2 cellular contexts compared by ENCODE assay signal in the genomic region with DNA sequence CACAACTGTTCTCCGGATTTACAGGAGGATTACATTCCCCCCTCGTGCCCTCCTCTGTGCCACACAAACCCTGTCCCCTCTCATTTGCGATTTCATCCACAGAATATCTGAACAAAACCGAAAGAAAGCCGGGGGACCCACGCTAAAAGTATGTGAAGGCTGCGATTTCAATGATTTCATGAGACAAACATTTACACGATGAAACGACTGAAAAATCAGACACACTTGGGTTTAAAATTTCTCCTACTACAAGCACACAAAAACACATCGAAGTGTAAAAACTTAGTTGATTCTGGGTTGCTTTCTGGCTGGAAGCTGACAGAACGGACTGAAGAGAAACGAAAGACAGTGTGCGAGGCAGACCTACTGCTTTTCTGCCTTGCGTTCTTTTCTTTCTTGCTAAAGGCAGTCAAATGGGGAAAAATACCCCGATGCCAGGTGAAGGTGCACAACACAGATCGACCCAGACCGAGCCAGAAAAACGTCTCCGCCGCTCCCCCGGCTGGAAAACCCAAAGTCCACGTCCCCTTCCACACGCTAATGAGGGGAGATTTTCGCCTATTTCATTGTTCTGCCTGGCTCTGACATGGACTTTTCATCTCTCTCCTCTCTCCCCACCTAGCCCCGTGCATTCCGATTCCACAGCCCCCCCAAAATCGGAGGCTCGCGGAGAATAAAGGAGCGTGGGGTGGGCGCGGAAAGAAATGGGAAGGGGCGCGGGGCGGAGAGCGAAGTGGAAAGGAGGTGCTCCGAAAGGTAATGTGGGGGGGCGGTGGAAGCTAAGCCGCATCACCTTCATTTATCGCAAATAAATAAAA.
TF ChIP-seq lines count a peak whose summit lies in the region.

No MANE protein-coding gene starts in this region.

TF ChIP-seq in HEK293, 187 proteins besides CTCF, POLR2A, EP300 and RAD21 (continues in another document):
- TF ChIP-seq SCRT2 (tag by site-specific recombination; IDR thresholded peaks at IDR 0.05) (no peak), KLF10 (tag by site-specific recombination; IDR thresholded peaks at IDR 0.05) (no peak), ZNF776 (tag by site-specific recombination; IDR thresholded peaks at IDR 0.05; ENCODE audit: borderline replicate concordance) (no peak), YY2 (tag by site-specific recombination; IDR thresholded peaks at IDR 0.05) (no peak), SP3 (tag by site-specific recombination; IDR thresholded peaks at IDR 0.05) (no peak), ZNF366 (tag by site-specific recombination; conservative IDR thresholded peaks at IDR 0.05) (peak; percentile 35; the same call in 1 of the 2 replicates), HOXC10 (CRISPR knock-in tag; IDR thresholded peaks at IDR 0.05) (no peak), ZNF138 (tag by site-specific recombination; IDR thresholded peaks at IDR 0.05; ENCODE audit: borderline replicate concordance) (no peak), ZNF433 (tag by site-specific recombination; IDR thresholded peaks at IDR 0.05; ENCODE audit: low read depth) (no peak), ZNF404 (tag by site-specific recombination; IDR thresholded peaks at IDR 0.05) (no peak), ZSCAN23 (tag by site-specific recombination; IDR thresholded peaks at IDR 0.05) (no peak), ZNF16 (tag by site-specific recombination; IDR thresholded peaks at IDR 0.05; ENCODE audit: low read depth) (no peak), PRDM1 (tag by site-specific recombination; IDR thresholded peaks at IDR 0.05) (peak; percentile 5; the same call in 1 of the 2 replicates), GLIS1 (tag by site-specific recombination; IDR thresholded peaks at IDR 0.05) (no peak), ZNF155 (tag by site-specific recombination; IDR thresholded peaks at IDR 0.05) (no peak)
- TF ChIP-seq, protein P1, sequence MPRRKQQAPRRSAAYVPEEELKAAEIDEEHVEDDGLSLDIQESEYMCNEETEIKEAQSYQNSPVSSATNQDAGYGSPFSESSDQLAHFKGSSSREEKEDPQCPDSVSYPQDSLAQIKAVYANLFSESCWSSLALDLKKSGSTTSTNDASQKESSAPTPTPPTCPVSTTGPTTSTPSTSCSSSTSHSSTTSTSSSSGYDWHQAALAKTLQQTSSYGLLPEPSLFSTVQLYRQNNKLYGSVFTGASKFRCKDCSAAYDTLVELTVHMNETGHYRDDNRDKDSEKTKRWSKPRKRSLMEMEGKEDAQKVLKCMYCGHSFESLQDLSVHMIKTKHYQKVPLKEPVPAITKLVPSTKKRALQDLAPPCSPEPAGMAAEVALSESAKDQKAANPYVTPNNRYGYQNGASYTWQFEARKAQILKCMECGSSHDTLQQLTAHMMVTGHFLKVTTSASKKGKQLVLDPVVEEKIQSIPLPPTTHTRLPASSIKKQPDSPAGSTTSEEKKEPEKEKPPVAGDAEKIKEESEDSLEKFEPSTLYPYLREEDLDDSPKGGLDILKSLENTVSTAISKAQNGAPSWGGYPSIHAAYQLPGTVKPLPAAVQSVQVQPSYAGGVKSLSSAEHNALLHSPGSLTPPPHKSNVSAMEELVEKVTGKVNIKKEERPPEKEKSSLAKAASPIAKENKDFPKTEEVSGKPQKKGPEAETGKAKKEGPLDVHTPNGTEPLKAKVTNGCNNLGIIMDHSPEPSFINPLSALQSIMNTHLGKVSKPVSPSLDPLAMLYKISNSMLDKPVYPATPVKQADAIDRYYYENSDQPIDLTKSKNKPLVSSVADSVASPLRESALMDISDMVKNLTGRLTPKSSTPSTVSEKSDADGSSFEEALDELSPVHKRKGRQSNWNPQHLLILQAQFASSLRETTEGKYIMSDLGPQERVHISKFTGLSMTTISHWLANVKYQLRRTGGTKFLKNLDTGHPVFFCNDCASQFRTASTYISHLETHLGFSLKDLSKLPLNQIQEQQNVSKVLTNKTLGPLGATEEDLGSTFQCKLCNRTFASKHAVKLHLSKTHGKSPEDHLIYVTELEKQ (tag by site-specific recombination; IDR thresholded peaks at IDR 0.05; ENCODE audit: borderline replicate concordance): no peak
- TF ChIP-seq, protein P2, sequence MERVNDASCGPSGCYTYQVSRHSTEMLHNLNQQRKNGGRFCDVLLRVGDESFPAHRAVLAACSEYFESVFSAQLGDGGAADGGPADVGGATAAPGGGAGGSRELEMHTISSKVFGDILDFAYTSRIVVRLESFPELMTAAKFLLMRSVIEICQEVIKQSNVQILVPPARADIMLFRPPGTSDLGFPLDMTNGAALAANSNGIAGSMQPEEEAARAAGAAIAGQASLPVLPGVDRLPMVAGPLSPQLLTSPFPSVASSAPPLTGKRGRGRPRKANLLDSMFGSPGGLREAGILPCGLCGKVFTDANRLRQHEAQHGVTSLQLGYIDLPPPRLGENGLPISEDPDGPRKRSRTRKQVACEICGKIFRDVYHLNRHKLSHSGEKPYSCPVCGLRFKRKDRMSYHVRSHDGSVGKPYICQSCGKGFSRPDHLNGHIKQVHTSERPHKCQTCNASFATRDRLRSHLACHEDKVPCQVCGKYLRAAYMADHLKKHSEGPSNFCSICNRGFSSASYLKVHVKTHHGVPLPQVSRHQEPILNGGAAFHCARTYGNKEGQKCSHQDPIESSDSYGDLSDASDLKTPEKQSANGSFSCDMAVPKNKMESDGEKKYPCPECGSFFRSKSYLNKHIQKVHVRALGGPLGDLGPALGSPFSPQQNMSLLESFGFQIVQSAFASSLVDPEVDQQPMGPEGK (tag by site-specific recombination; IDR thresholded peaks at IDR 0.05): peak; percentile 65; the same call in 1 of the 2 replicates
- TF ChIP-seq, protein P3, sequence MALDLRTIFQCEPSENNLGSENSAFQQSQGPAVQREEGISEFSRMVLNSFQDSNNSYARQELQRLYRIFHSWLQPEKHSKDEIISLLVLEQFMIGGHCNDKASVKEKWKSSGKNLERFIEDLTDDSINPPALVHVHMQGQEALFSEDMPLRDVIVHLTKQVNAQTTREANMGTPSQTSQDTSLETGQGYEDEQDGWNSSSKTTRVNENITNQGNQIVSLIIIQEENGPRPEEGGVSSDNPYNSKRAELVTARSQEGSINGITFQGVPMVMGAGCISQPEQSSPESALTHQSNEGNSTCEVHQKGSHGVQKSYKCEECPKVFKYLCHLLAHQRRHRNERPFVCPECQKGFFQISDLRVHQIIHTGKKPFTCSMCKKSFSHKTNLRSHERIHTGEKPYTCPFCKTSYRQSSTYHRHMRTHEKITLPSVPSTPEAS (tag by site-specific recombination; IDR thresholded peaks at IDR 0.05): no peak
- TF ChIP-seq, protein P4, sequence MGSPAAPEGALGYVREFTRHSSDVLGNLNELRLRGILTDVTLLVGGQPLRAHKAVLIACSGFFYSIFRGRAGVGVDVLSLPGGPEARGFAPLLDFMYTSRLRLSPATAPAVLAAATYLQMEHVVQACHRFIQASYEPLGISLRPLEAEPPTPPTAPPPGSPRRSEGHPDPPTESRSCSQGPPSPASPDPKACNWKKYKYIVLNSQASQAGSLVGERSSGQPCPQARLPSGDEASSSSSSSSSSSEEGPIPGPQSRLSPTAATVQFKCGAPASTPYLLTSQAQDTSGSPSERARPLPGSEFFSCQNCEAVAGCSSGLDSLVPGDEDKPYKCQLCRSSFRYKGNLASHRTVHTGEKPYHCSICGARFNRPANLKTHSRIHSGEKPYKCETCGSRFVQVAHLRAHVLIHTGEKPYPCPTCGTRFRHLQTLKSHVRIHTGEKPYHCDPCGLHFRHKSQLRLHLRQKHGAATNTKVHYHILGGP (tag by site-specific recombination; IDR thresholded peaks at IDR 0.05): no peak

TF ChIP-seq in K562, 482 proteins besides CTCF, POLR2A, EP300 and RAD21 (continues in another document):
- TF ChIP-seq, protein P5, sequence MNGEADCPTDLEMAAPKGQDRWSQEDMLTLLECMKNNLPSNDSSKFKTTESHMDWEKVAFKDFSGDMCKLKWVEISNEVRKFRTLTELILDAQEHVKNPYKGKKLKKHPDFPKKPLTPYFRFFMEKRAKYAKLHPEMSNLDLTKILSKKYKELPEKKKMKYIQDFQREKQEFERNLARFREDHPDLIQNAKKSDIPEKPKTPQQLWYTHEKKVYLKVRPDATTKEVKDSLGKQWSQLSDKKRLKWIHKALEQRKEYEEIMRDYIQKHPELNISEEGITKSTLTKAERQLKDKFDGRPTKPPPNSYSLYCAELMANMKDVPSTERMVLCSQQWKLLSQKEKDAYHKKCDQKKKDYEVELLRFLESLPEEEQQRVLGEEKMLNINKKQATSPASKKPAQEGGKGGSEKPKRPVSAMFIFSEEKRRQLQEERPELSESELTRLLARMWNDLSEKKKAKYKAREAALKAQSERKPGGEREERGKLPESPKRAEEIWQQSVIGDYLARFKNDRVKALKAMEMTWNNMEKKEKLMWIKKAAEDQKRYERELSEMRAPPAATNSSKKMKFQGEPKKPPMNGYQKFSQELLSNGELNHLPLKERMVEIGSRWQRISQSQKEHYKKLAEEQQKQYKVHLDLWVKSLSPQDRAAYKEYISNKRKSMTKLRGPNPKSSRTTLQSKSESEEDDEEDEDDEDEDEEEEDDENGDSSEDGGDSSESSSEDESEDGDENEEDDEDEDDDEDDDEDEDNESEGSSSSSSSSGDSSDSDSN (IDR thresholded peaks at IDR 0.05; ENCODE audit: borderline replicate concordance in 1 of 2, low read depth in 2 of 2, low read length in 2 of 2): peak in 1 of 2 experiments; percentile 31; a peak in 1 of 4 replicates
- no peak for TF ChIP-seq MEF2A (IDR thresholded peaks at IDR 0.05; ENCODE audit: control insufficient read depth, low read depth, low read length)
- TF ChIP-seq, protein P6, sequence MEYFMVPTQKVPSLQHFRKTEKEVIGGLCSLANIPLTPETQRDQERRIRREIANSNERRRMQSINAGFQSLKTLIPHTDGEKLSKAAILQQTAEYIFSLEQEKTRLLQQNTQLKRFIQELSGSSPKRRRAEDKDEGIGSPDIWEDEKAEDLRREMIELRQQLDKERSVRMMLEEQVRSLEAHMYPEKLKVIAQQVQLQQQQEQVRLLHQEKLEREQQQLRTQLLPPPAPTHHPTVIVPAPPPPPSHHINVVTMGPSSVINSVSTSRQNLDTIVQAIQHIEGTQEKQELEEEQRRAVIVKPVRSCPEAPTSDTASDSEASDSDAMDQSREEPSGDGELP (CRISPR knock-in tag; IDR thresholded peaks at IDR 0.05; ENCODE audit: borderline replicate concordance): no peak
- TF ChIP-seq, protein P7, sequence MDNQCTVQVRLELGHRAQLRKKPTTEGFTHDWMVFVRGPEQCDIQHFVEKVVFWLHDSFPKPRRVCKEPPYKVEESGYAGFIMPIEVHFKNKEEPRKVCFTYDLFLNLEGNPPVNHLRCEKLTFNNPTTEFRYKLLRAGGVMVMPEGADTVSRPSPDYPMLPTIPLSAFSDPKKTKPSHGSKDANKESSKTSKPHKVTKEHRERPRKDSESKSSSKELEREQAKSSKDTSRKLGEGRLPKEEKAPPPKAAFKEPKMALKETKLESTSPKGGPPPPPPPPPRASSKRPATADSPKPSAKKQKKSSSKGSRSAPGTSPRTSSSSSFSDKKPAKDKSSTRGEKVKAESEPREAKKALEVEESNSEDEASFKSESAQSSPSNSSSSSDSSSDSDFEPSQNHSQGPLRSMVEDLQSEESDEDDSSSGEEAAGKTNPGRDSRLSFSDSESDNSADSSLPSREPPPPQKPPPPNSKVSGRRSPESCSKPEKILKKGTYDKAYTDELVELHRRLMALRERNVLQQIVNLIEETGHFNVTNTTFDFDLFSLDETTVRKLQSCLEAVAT (IDR thresholded peaks at IDR 0.05): peak in 1 of 2 experiments; percentile 36; a peak in 1 of 4 replicates
- TF ChIP-seq NBN (IDR thresholded peaks at IDR 0.05; ENCODE audit: low read depth): peak; percentile 13; the same call in 1 of the 2 replicates
- TF ChIP-seq ETV6 (IDR thresholded peaks at IDR 0.05; ENCODE audit: borderline replicate concordance in 1 of 2, low read depth in 2 of 2, low read length in 1 of 2): no peak
- TF ChIP-seq ETV6 (CRISPR knock-in tag; IDR thresholded peaks at IDR 0.05; ENCODE audit: borderline replicate concordance): no peak
- TF ChIP-seq, protein P8, sequence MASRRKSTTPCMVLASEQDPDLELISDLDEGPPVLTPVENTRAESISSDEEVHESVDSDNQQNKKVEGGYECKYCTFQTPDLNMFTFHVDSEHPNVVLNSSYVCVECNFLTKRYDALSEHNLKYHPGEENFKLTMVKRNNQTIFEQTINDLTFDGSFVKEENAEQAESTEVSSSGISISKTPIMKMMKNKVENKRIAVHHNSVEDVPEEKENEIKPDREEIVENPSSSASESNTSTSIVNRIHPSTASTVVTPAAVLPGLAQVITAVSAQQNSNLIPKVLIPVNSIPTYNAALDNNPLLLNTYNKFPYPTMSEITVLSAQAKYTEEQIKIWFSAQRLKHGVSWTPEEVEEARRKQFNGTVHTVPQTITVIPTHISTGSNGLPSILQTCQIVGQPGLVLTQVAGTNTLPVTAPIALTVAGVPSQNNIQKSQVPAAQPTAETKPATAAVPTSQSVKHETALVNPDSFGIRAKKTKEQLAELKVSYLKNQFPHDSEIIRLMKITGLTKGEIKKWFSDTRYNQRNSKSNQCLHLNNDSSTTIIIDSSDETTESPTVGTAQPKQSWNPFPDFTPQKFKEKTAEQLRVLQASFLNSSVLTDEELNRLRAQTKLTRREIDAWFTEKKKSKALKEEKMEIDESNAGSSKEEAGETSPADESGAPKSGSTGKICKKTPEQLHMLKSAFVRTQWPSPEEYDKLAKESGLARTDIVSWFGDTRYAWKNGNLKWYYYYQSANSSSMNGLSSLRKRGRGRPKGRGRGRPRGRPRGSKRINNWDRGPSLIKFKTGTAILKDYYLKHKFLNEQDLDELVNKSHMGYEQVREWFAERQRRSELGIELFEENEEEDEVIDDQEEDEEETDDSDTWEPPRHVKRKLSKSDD (conservative IDR thresholded peaks at IDR 0.05; ENCODE audit: low read length): no peak
- TF ChIP-seq OTX1 (CRISPR knock-in tag; IDR thresholded peaks at IDR 0.05): 0 out of 2 replicates have a peak, but pooled peaks have one; percentile 36
- no peak for TF ChIP-seq MYBL2 (IDR thresholded peaks at IDR 0.05; ENCODE audit: low read depth)
- no peak for TF ChIP-seq MYBL2 (CRISPR knock-in tag; IDR thresholded peaks at IDR 0.05; ENCODE audit: borderline replicate concordance)
- TF ChIP-seq, protein P9, sequence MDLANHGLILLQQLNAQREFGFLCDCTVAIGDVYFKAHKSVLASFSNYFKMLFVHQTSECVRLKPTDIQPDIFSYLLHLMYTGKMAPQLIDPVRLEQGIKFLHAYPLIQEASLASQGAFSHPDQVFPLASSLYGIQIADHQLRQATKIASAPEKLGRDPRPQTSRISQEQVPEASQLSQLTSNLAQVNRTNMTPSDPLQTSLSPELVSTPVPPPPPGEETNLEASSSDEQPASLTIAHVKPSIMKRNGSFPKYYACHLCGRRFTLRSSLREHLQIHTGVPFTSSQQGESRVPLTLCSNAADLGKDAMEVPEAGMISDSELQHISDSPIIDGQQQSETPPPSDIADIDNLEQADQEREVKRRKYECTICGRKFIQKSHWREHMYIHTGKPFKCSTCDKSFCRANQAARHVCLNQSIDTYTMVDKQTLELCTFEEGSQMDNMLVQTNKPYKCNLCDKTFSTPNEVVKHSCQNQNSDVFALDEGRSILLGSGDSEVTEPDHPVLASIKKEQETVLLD (IDR thresholded peaks at IDR 0.05): peak; percentile 34; the same call in 1 of the 2 replicates
- TF ChIP-seq MCM2 (IDR thresholded peaks at IDR 0.05; ENCODE audit: low read depth): no peak
- no peak for TF ChIP-seq ZNF436 (CRISPR knock-in tag; IDR thresholded peaks at IDR 0.05)
